In the genomic region with DNA sequence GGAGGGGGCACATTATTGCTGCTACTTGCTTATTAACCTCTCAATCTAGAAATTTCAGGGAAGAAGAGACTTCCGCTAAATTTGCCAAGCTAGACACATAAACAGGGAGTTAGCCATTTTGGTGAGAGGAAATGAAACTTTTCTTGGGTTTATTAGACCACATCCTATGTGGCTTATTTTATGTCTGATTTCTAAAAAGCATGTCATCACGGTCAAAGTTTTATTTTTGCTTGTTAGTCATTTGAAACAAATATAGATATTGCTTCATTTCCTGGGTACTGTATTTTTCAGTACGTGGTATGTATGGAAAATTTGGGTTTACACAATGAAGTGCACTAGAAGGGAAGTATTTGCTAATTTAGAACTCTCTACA, we compare ENCODE assay signal across 9 cellular contexts.
DNase-seq lines count a peak whose midpoint lies in the region; ATAC-seq and TF ChIP-seq lines count a peak whose summit lies in the region.
"Had no signal": no experiment of that assay in that cellular context is flagged by ENCODE, and none has a peak within 500 bp of the region (broad histone marks: within the 10 kb centered on the region; RNA-seq: fewer than 3 reads in every experiment).

No MANE protein-coding gene starts in this region.

- peak; percentile 85 for ATAC-seq in GM21723 (IDR thresholded peaks at IDR 0.05; ENCODE audit: unreplicated experiment)

- H3K4me1 ChIP-seq in effector memory CD4-positive, alpha-beta T cell (ENCODE audit: control insufficient read depth, insufficient read depth, low read length, poor library complexity, severe bottlenecking) = no peaks in the 10 kb centered on the region

- H3K9me3 ChIP-seq in effector memory CD4-positive, alpha-beta T cell (ENCODE audit: control insufficient read depth, low read length) = no peaks in the 10 kb centered on the region

- no peak for TF ChIP-seq CTCF in fibroblast of villous mesenchyme (IDR thresholded peaks at IDR 0.05; ENCODE audit: insufficient read depth, low read depth, low read length)

- H3K27ac ChIP-seq in effector memory CD4-positive, alpha-beta T cell (ENCODE audit: insufficient read depth, low read length, poor library complexity, severe bottlenecking) = no peak overlapping the region

- DNase-seq in CD1c-positive myeloid dendritic cell (ENCODE audit: extremely low spot score) (peak; percentile 95), NOMO-1 treated with DMSO at 0.1 percent for 48 hours (lab: John Stamatoyannopoulos, UW; ENCODE audit: unreplicated experiment) (peak; percentile 98), fibroblast of villous mesenchyme (ENCODE audit: low read depth) (peak; percentile 86), SHP77 treated with DMSO at 0.1 percent for 48 hours (lab: John Stamatoyannopoulos, UW) (no peak), NCI-H1092 (lab: John Stamatoyannopoulos, UW) (no peak)
- DNase-seq in stimulated activated CD4-positive, alpha-beta T cell treated with anti-CD3 and anti-CD28 coated beads, Interleukin-4, amount 100 ng/mL, for 4 hours = no peak
- DNase-seq in effector memory CD4-positive, alpha-beta T cell = no peak
- DNase-seq: nephron progenitor cell had no signal

- no peaks in the 10 kb centered on the region for H3K36me3 ChIP-seq in effector memory CD4-positive, alpha-beta T cell (ENCODE audit: control insufficient read depth, insufficient read depth, low read length)

- H3K4me3 ChIP-seq in fibroblast of villous mesenchyme (ENCODE audit: low read depth, low read length) = no peak overlapping the region
- H3K4me3 ChIP-seq in effector memory CD4-positive, alpha-beta T cell (ENCODE audit: insufficient read depth, low read depth, low read length, poor library complexity, severe bottlenecking) = no peak overlapping the region

- H3K27me3 ChIP-seq in effector memory CD4-positive, alpha-beta T cell (replicated peaks; ENCODE audit: control insufficient read depth, insufficient read depth, low read length, poor library complexity, severe bottlenecking) = no peaks in the 10 kb centered on the region

Comparison
In these comparisons a context has a peak if more than half of its experiments do, and no peak if none do; other contexts are left out.
1. DNase-seq: peak in CD1c-positive myeloid dendritic cell (single experiment), NOMO-1 treated with DMSO at 0.1 percent for 48 hours (single experiment) and fibroblast of villous mesenchyme (single experiment); none in stimulated activated CD4-positive, alpha-beta T cell treated with anti-CD3 and anti-CD28 coated beads, Interleukin-4, amount 100 ng/mL, for 4 hours (0 of 2), SHP77 treated with DMSO at 0.1 percent for 48 hours (single experiment), effector memory CD4-positive, alpha-beta T cell (0 of 3) and NCI-H1092 (single experiment).